Comparison of ENCODE assay signal across 30 cellular contexts in the genomic region with DNA sequence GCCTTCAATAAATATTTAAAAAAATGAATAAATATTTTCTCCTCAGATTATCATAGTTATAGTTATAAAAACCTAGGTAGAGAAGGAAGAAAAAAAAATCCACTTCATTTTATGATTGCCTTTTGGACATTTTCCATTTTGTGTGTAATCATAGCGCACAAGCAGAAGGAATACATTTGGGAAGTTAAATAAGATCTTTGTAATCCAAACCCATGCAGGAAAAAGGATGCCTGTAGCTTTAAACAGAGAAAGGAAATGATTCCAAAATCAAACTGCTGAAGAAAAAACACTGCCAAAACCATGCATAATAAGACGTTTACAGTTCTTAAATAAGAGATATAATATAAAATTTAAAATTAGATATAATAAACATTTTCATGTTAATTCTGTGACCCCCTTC. TPM values are rescaled to one million over a fixed set of nuclear protein-coding genes. Genes with fewer than 3 reads are reported as not detected.
"Had no signal": no experiment of that assay in that cellular context is flagged by ENCODE, and none has a peak within 500 bp of the region (broad histone marks: within the 10 kb centered on the region; RNA-seq: fewer than 3 reads in every experiment).

No MANE protein-coding gene starts in this region.

- DNase-seq: activated CD4-positive, alpha-beta T cell treated with anti-CD3 and anti-CD28 coated beads for 36 hours; activated CD4-positive, alpha-beta T cell treated with anti-CD3 and anti-CD28 coated beads, Interleukin-2, amount 50 U/mL, for 48 hours; activated CD8-positive, alpha-beta memory T cell treated with anti-CD3 and anti-CD28 coated beads, Interleukin-2, amount 50 U/mL, for 48 hours; activated naive CD4-positive, alpha-beta T cell treated with Interleukin-2 at 50 U/mL for 16 hours; activated naive CD8-positive, alpha-beta T cell treated with anti-CD3 and anti-CD28 coated beads for 36 hours; activated T-cell treated with anti-CD3 and anti-CD28 coated beads, Interleukin-2, amount 50 U/mL, for 48 hours; amniotic stem cell; esophagus squamous epithelium; heart right ventricle; islet precursor cell; left cardiac atrium; nephron progenitor cell; right lobe of liver; small intestine; stimulated activated CD4-positive, alpha-beta T cell treated with anti-CD3 and anti-CD28 coated beads, Interleukin-2, amount 100 ng/mL, for 24 hours; stimulated activated naive CD8-positive, alpha-beta T cell treated with anti-CD3 and anti-CD28 coated beads, Interleukin-15, amount 100 ng/mL, for 72 hours; T-helper 1 cell; trophoblast cell had no signal

- H3K27me3 ChIP-seq: breast epithelium, esophagus squamous epithelium, gastroesophageal sphincter, heart right ventricle, right lobe of liver, vagina had no signal

- H3K79me2 ChIP-seq: parathyroid adenoma had no signal

- H3K27ac ChIP-seq: breast epithelium, esophagus squamous epithelium, gastroesophageal sphincter, heart right ventricle, parathyroid adenoma, right lobe of liver, vagina had no signal

- H3K27ac Mint-ChIP-seq: activated CD4-positive, alpha-beta T cell treated with anti-CD3 and anti-CD28 coated beads for 36 hours; activated naive CD8-positive, alpha-beta T cell treated with anti-CD3 and anti-CD28 coated beads for 36 hours; nephron progenitor cell; stimulated activated effector memory CD8-positive, alpha-beta T cell treated with anti-CD3 and anti-CD28 coated beads, Interleukin-12 subunit alpha, Interleukin-12 subunit beta, amount 100 ng/mL, for 72 hours; stimulated activated naive CD8-positive, alpha-beta T cell treated with anti-CD3 and anti-CD28 coated beads, Interleukin-15, amount 100 ng/mL, for 72 hours; WTC11 had no signal

- H2AFZ ChIP-seq: parathyroid adenoma had no signal

- H3K27me3 Mint-ChIP-seq: central memory CD8-positive, alpha-beta T cell had no signal

- H3K4me3 ChIP-seq: breast epithelium, esophagus squamous epithelium, gastroesophageal sphincter, heart right ventricle, right lobe of liver, vagina had no signal

- H3K9me3 Mint-ChIP-seq: activated naive CD8-positive, alpha-beta T cell treated with anti-CD3 and anti-CD28 coated beads for 36 hours; central memory CD8-positive, alpha-beta T cell; nephron progenitor cell; stimulated activated effector memory CD8-positive, alpha-beta T cell treated with anti-CD3 and anti-CD28 coated beads, Interleukin-12 subunit alpha, Interleukin-12 subunit beta, amount 100 ng/mL, for 72 hours; stimulated activated naive CD8-positive, alpha-beta T cell treated with anti-CD3 and anti-CD28 coated beads, Interleukin-15, amount 100 ng/mL, for 72 hours had no signal

- H3K4me1 Mint-ChIP-seq: activated naive CD8-positive, alpha-beta T cell treated with anti-CD3 and anti-CD28 coated beads for 36 hours; central memory CD8-positive, alpha-beta T cell; stimulated activated effector memory CD8-positive, alpha-beta T cell treated with anti-CD3 and anti-CD28 coated beads, Interleukin-12 subunit alpha, Interleukin-12 subunit beta, amount 100 ng/mL, for 72 hours; stimulated activated naive CD8-positive, alpha-beta T cell treated with anti-CD3 and anti-CD28 coated beads, Interleukin-15, amount 100 ng/mL, for 72 hours had no signal

- H3K4me1 ChIP-seq: breast epithelium, gastroesophageal sphincter, parathyroid adenoma, right lobe of liver, vagina had no signal

- FAIRE-seq: colon, small intestine had no signal

- H3K4me3 Mint-ChIP-seq: activated CD4-positive, alpha-beta T cell treated with anti-CD3 and anti-CD28 coated beads for 36 hours; activated naive CD8-positive, alpha-beta T cell treated with anti-CD3 and anti-CD28 coated beads for 36 hours; central memory CD8-positive, alpha-beta T cell; nephron progenitor cell; stimulated activated effector memory CD8-positive, alpha-beta T cell treated with anti-CD3 and anti-CD28 coated beads, Interleukin-12 subunit alpha, Interleukin-12 subunit beta, amount 100 ng/mL, for 72 hours; stimulated activated naive CD8-positive, alpha-beta T cell treated with anti-CD3 and anti-CD28 coated beads, Interleukin-15, amount 100 ng/mL, for 72 hours; WTC11 had no signal

- ATAC-seq: activated CD4-positive, alpha-beta T cell treated with anti-CD3 and anti-CD28 coated beads for 36 hours; gastroesophageal sphincter; heart right ventricle; left cardiac atrium; right lobe of liver; stimulated activated effector memory CD8-positive, alpha-beta T cell treated with anti-CD3 and anti-CD28 coated beads, Interleukin-12 subunit alpha, Interleukin-12 subunit beta, amount 100 ng/mL, for 72 hours; stimulated activated naive CD8-positive, alpha-beta T cell treated with anti-CD3 and anti-CD28 coated beads, Interleukin-15, amount 100 ng/mL, for 72 hours; WTC11 had no signal

- H3K9ac ChIP-seq: parathyroid adenoma had no signal

- H3K9me3 ChIP-seq: breast epithelium, esophagus squamous epithelium, gastroesophageal sphincter, heart right ventricle, right lobe of liver, vagina had no signal

- H3K36me3 ChIP-seq: breast epithelium, esophagus squamous epithelium, gastroesophageal sphincter, heart right ventricle, right lobe of liver, vagina had no signal

- H3K36me3 Mint-ChIP-seq: activated naive CD8-positive, alpha-beta T cell treated with anti-CD3 and anti-CD28 coated beads for 36 hours; stimulated activated effector memory CD8-positive, alpha-beta T cell treated with anti-CD3 and anti-CD28 coated beads, Interleukin-12 subunit alpha, Interleukin-12 subunit beta, amount 100 ng/mL, for 72 hours; WTC11 had no signal

RNA-seq across cellular contexts. Expression of gene CCDC54, which starts 7.4 kb away (rescaled TPM):
- total RNA-seq: activated CD4-positive, alpha-beta T cell treated with anti-CD3 and anti-CD28 coated beads for 36 hours; activated CD8-positive, alpha-beta memory T cell treated with anti-CD3 and anti-CD28 coated beads for 36 hours; activated naive CD8-positive, alpha-beta T cell treated with anti-CD3 and anti-CD28 coated beads for 36 hours; esophagus squamous epithelium; gastroesophageal sphincter; heart right ventricle; left cardiac atrium; liver; mononuclear cell; myocyte; right lobe of liver; vagina; WTC11 had no signal
